In genomic region chr7:24794754-24795406, GRCh38 we compare ENCODE assay signal across 1 cellular context.
TF ChIP-seq lines count a peak whose summit lies in the region.

No MANE protein-coding gene starts in this region.

TF ChIP-seq in HepG2, 621 proteins besides CTCF, POLR2A, EP300 and RAD21:
- 0 out of 2 replicates have a peak, but pooled peaks have one; percentile 49 for TF ChIP-seq NRL (CRISPR knock-in tag; IDR thresholded peaks at IDR 0.05; ENCODE audit: borderline replicate concordance)
- TF ChIP-seq ZFY (CRISPR knock-in tag; IDR thresholded peaks at IDR 0.05) = 0 out of 2 replicates have a peak, but pooled peaks have one; percentile 2
- TF ChIP-seq ZMYM4 (CRISPR knock-in tag; IDR thresholded peaks at IDR 0.05) = 0 out of 2 replicates have a peak, but pooled peaks have one; percentile 22
- TF ChIP-seq PHF8 (CRISPR knock-in tag; IDR thresholded peaks at IDR 0.05) = 0 out of 2 replicates have a peak, but pooled peaks have one; percentile 23
- peak; percentile 66 for TF ChIP-seq ZNF687 (CRISPR knock-in tag; IDR thresholded peaks at IDR 0.05)
- 0 out of 2 replicates have a peak, but pooled peaks have one; percentile 22 for TF ChIP-seq ARNT2 (CRISPR knock-in tag; IDR thresholded peaks at IDR 0.05; ENCODE audit: low read depth)
- peak; percentile 37 for TF ChIP-seq KDM2A (CRISPR knock-in tag; IDR thresholded peaks at IDR 0.05; ENCODE audit: borderline replicate concordance, low read depth)
- peak; percentile 59; the same call in 1 of the 2 replicates for TF ChIP-seq ZFX (CRISPR knock-in tag; IDR thresholded peaks at IDR 0.05; ENCODE audit: low read depth)
- peak; percentile 31; the same call in 1 of the 2 replicates for TF ChIP-seq ARID4A (CRISPR knock-in tag; IDR thresholded peaks at IDR 0.05; ENCODE audit: borderline replicate concordance)
- TF ChIP-seq HNRNPLL (IDR thresholded peaks at IDR 0.05; ENCODE audit: low read depth, low read length, poor library complexity, severe bottlenecking) = peak; percentile 58
- 0 out of 2 replicates have a peak, but pooled peaks have one; percentile 34 for TF ChIP-seq KDM5B (CRISPR knock-in tag; IDR thresholded peaks at IDR 0.05; ENCODE audit: borderline replicate concordance)
- TF ChIP-seq ZBTB38 (CRISPR knock-in tag; IDR thresholded peaks at IDR 0.05) = peak; percentile 94
- peak; percentile 42; the same call in 1 of the 2 replicates for TF ChIP-seq ZFP91 (CRISPR knock-in tag; IDR thresholded peaks at IDR 0.05; ENCODE audit: borderline replicate concordance)
- TF ChIP-seq POGK (CRISPR knock-in tag; conservative IDR thresholded peaks at IDR 0.05) = 0 out of 2 replicates have a peak, but pooled peaks have one; percentile 16
- TF ChIP-seq ZBTB4 (CRISPR knock-in tag; IDR thresholded peaks at IDR 0.05; ENCODE audit: borderline replicate concordance) = 0 out of 2 replicates have a peak, but pooled peaks have one; percentile 34
- TF ChIP-seq PHF20 (CRISPR knock-in tag; IDR thresholded peaks at IDR 0.05) = 0 out of 2 replicates have a peak, but pooled peaks have one; percentile 25
- TF ChIP-seq ZNF501 (CRISPR knock-in tag; IDR thresholded peaks at IDR 0.05) = peak; percentile 43; the same call in 1 of the 2 replicates
